8 cellular contexts compared by ENCODE assay signal in genomic region chr1:205255941-205256780, GRCh38. TPM values are rescaled to one million over a fixed set of nuclear protein-coding genes. Genes with fewer than 3 reads are reported as not detected.
DNase-seq lines count a peak whose midpoint lies in the region; ATAC-seq and TF ChIP-seq lines count a peak whose summit lies in the region.

No MANE protein-coding gene starts in this region.

- H3K9me3 ChIP-seq in BE2C (no peaks in the 10 kb centered on the region), hepatocyte (ENCODE audit: low read depth) (no peaks in the 10 kb centered on the region), sigmoid colon (no peaks in the 10 kb centered on the region)

- in situ Hi-C loops in astrocyte of the cerebellum (cut with HindIII; ENCODE audit: low sequenced_read_pairs) = no loop called here

- peak; percentile 90 for DNase-seq in BE2C
- DNase-seq in H4 (ENCODE audit: low spot score) = peak; percentile 80
- peak; percentile 61 for DNase-seq in NCI-H2029 (lab: John Stamatoyannopoulos, UW)
- DNase-seq in T1000 (lab: John Stamatoyannopoulos, UW) = peak; percentile 83
- peak; percentile 69 for DNase-seq in astrocyte of the cerebellum (ENCODE audit: low read depth)
- DNase-seq in hepatocyte (ENCODE audit: low spot score) = peak; percentile 93
- peak; percentile 95 for DNase-seq in sigmoid colon

- no peak for TF ChIP-seq EP300 in sigmoid colon (IDR thresholded peaks at IDR 0.05)

- no peaks in the 10 kb centered on the region for H3K79me2 ChIP-seq in hepatocyte

- no peaks in the 10 kb centered on the region for H4K20me1 ChIP-seq in hepatocyte (ENCODE audit: insufficient read depth, poor library complexity, severe bottlenecking)

- H3K4me3 ChIP-seq in BE2C (ENCODE audit: low read depth, low read length) = no peak overlapping the region
- H3K4me3 ChIP-seq in astrocyte of the cerebellum (ENCODE audit: low read depth, low read length) = no peak overlapping the region
- H3K4me3 ChIP-seq in hepatocyte = no peak overlapping the region
- no peak overlapping the region for H3K4me3 ChIP-seq in sigmoid colon

- ATAC-seq in GM21447 (IDR thresholded peaks at IDR 0.05; ENCODE audit: unreplicated experiment) = no peak

- no peaks in the 10 kb centered on the region for H3K36me3 ChIP-seq in BE2C
- H3K36me3 ChIP-seq in hepatocyte (replicated peaks; ENCODE audit: insufficient read depth, low read depth) = no peaks in the 10 kb centered on the region
- H3K36me3 ChIP-seq in sigmoid colon = no peaks in the 10 kb centered on the region

- no peak overlapping the region for H3K4me2 ChIP-seq in hepatocyte

- intact Hi-C loops in sigmoid colon (cut with DNase I) = loop anchor here (1.0 to 5.0 kb wide), 3 partner anchors 27 to 134 kb away; partner anchors contain the start of gene RBBP5

- H2AFZ ChIP-seq in hepatocyte = peak overlapping the region; percentile 65

- H3K27me3 ChIP-seq in BE2C (no peaks in the 10 kb centered on the region), hepatocyte (no peaks in the 10 kb centered on the region), sigmoid colon (no peaks in the 10 kb centered on the region)

- TF ChIP-seq POLR2A in sigmoid colon (IDR thresholded peaks at IDR 0.05) = no peak

- H3K4me1 ChIP-seq in BE2C (peaks cover 6% of the 10 kb centered on the region), hepatocyte (ENCODE audit: insufficient read depth) (no peaks in the 10 kb centered on the region), sigmoid colon (peaks cover 0 to 41% (median 16%) of the 10 kb centered on the region in 4 donors)

- 39% methylated on average over 8 of the region's 8 CpGs for WGBS in hepatocyte (ENCODE audit: low lambda C conversion rate, missing lambda C conversion rate)
- WGBS in sigmoid colon, 2 donors = 46 to 54% methylated on average over 8 of the region's 8 CpGs

- H3K27ac ChIP-seq in hepatocyte (no peak overlapping the region), sigmoid colon (peak overlapping the region in 1 of 4 donors; percentile 46)

- no peaks in the 10 kb centered on the region for H3K9me2 ChIP-seq in hepatocyte (replicated peaks; ENCODE audit: insufficient read depth)

- TF ChIP-seq CTCF in BE2C (IDR thresholded peaks at IDR 0.05; ENCODE audit: low read depth, low read length) = peak; percentile 95
- peak; percentile 98 for TF ChIP-seq CTCF in astrocyte of the cerebellum (IDR thresholded peaks at IDR 0.05; ENCODE audit: low read depth, low read length, missing control alignments)
- TF ChIP-seq CTCF in hepatocyte (IDR thresholded peaks at IDR 0.05; ENCODE audit: poor library complexity) = peak; percentile 92
- TF ChIP-seq CTCF in sigmoid colon (IDR thresholded peaks at IDR 0.05) = peak; percentile 96 to 99 (median 98)

RNA-seq across cellular contexts. Expression of gene TMCC2, which starts 28.4 kb away (rescaled TPM):
- polyA plus RNA-seq in BE2C (2012; ENCODE audit: insufficient read depth, insufficient read length, low read depth) = 48.8 TPM
- 0.74 and 2.1 TPM in 2 replicates for total RNA-seq in H4 (2014; rRNA removed; shearing (Covaris generic))
- total RNA-seq in hepatocyte (2.4 and 2.5 TPM in 2 replicates), sigmoid colon (1 to 10 TPM; 4.3 to 6.4 (median 5.6) TPM)
- polyA plus RNA-seq in hepatocyte (1.7 and 2.9 TPM in 2 replicates), sigmoid colon (1 to 10 TPM in 1 of 3 donors, not detected in 2; 1.1 TPM)

RNA-seq across cellular contexts. Expression of gene DSTYK, which starts 44.7 kb away (rescaled TPM):
- 2.7 TPM for polyA plus RNA-seq in BE2C (2012; ENCODE audit: insufficient read depth, insufficient read length, low read depth)
- 5.1 and 5.8 TPM in 2 replicates for total RNA-seq in H4 (2014; rRNA removed; shearing (Covaris generic))
- 8.5 and 11.0 TPM in 2 replicates for total RNA-seq in hepatocyte
- polyA plus RNA-seq in hepatocyte = 7.7 and 8.4 TPM in 2 replicates
- 10 to 100 TPM in 3 of 4 donors, 1 to 10 TPM in 1; 9.1 to 13.3 (median 12.7) TPM for total RNA-seq in sigmoid colon
- polyA plus RNA-seq in sigmoid colon = 1 to 10 TPM; 1.6 to 3.8 (median 2.4) TPM
